ENCODE assay signal across 25 cellular contexts in genomic region chr9:94926457-94926852, GRCh38.
A peak's percentile ranks its signal among the peaks of the same experiment; 100 is the strongest.
DNase-seq lines count a peak whose midpoint lies in the region; ATAC-seq and TF ChIP-seq lines count a peak whose summit lies in the region.
"Had no signal": no experiment of that assay in that cellular context is flagged by ENCODE, and none has a peak within 500 bp of the region (broad histone marks: within the 10 kb centered on the region; RNA-seq: fewer than 3 reads in every experiment).

No MANE protein-coding gene starts in this region.

- H3K27ac ChIP-seq in epithelial cell of prostate (peak overlapping the region; percentile 45), transverse colon (peak overlapping the region in 3 of 4 donors; percentile 6 to 19 (median 7))
- H3K27ac ChIP-seq: BLaER1 treated with 17β-estradiol and CSF1 and Interleukin-3, amounts not matched to agents 10 nM and 100 nM had no signal

- H3K4me3 ChIP-seq in transverse colon = no peak overlapping the region
- H3K4me3 ChIP-seq: BLaER1 treated with 17β-estradiol and CSF1 and Interleukin-3, amounts not matched to agents 10 nM and 100 nM; tibial nerve had no signal

- no peaks in the 10 kb centered on the region for H3K9me3 Mint-ChIP-seq in mesothelial cell of epicardium
- H3K9me3 Mint-ChIP-seq: activated CD4-positive, alpha-beta T cell treated with anti-CD3 and anti-CD28 coated beads, Interleukin-2, amount 10 ng/mL, durations not matched to agents 7 days and 5 days; memory B cell; naive B cell had no signal

- no peaks in the 10 kb centered on the region for H3K27me3 Mint-ChIP-seq in mesothelial cell of epicardium (ENCODE audit: low read depth)
- H3K27me3 Mint-ChIP-seq: activated CD4-positive, alpha-beta T cell treated with anti-CD3 and anti-CD28 coated beads, Interleukin-2, amount 10 ng/mL, durations not matched to agents 7 days and 5 days; memory B cell; naive B cell had no signal

- no peak for TF ChIP-seq EP300 in transverse colon (IDR thresholded peaks at IDR 0.05; ENCODE audit: low read depth)

- TF ChIP-seq POLR2A in transverse colon (IDR thresholded peaks at IDR 0.05) = no peak

- in situ Hi-C loops in transverse colon (cut with MboI; ENCODE audit: low pct_ligation_motif_present in 1 of 4, low pct_unique_long_range_greater_than_20kb in 1 of 4, low sequenced_read_pairs in 3 of 4) = loop anchor here in 1 of 4 donors (25.0 kb wide), 1 partner anchor 89 kb away; no protein-coding TSS in a partner anchor

- 81% methylated on average over 8 of the region's 9 CpGs; no CpG with 5 or more reads in 1 of the 2 donors for WGBS in transverse colon (ENCODE audit: low coverage in 1 of 2), 2 donors

- H3K27ac Mint-ChIP-seq in mesothelial cell of epicardium = peak overlapping the region; percentile 55
- H3K27ac Mint-ChIP-seq: activated CD4-positive, alpha-beta T cell treated with anti-CD3 and anti-CD28 coated beads, Interleukin-2, amount 10 ng/mL, durations not matched to agents 7 days and 5 days; memory B cell; naive B cell had no signal

- ATAC-seq in GM21390 (IDR thresholded peaks at IDR 0.05; ENCODE audit: unreplicated experiment) = no peak
- ATAC-seq in HG03432 (IDR thresholded peaks at IDR 0.05; ENCODE audit: unreplicated experiment) = no peak
- ATAC-seq: Right ventricle myocardium inferior had no signal

- TF ChIP-seq CTCF in mesothelial cell of epicardium (IDR thresholded peaks at IDR 0.05; ENCODE audit: unreplicated experiment) = no peak
- no peak for TF ChIP-seq CTCF in transverse colon (IDR thresholded peaks at IDR 0.05)

- intact Hi-C loops in transverse colon (cut with DNase I; ENCODE audit: low total_unique reads) = no loop called here

- H3K27me3 ChIP-seq in transverse colon = no peaks in the 10 kb centered on the region
- H3K27me3 ChIP-seq: BLaER1 treated with 17β-estradiol and CSF1 and Interleukin-3, amounts not matched to agents 10 nM and 100 nM; tibial nerve had no signal

- no peaks in the 10 kb centered on the region for H3K9me3 ChIP-seq in transverse colon
- H3K9me3 ChIP-seq: BLaER1 treated with 17β-estradiol and CSF1 and Interleukin-3, amounts not matched to agents 10 nM and 100 nM; tibial nerve had no signal

- no peak overlapping the region for H3K4me3 Mint-ChIP-seq in mesothelial cell of epicardium
- H3K4me3 Mint-ChIP-seq: activated CD4-positive, alpha-beta T cell treated with anti-CD3 and anti-CD28 coated beads, Interleukin-2, amount 10 ng/mL, durations not matched to agents 7 days and 5 days; memory B cell; naive B cell had no signal

- H3K4me1 Mint-ChIP-seq in mesothelial cell of epicardium = peaks cover 59% of the 10 kb centered on the region
- H3K4me1 Mint-ChIP-seq: activated CD4-positive, alpha-beta T cell treated with anti-CD3 and anti-CD28 coated beads, Interleukin-2, amount 10 ng/mL, durations not matched to agents 7 days and 5 days had no signal

- peaks cover 20 to 53% (median 33%) of the 10 kb centered on the region in 4 donors for H3K4me1 ChIP-seq in transverse colon

- no peaks in the 10 kb centered on the region for H3K36me3 ChIP-seq in transverse colon

- H3K36me3 Mint-ChIP-seq in mesothelial cell of epicardium = peaks cover 7% of the 10 kb centered on the region

- peak; percentile 66 for DNase-seq in M059J (ENCODE audit: low read depth)
- no peak for DNase-seq in epithelial cell of prostate (ENCODE audit: low read depth, low spot score)
- no peak for DNase-seq in mesothelial cell of epicardium (ENCODE audit: low spot score in 2 of 2, unreplicated experiment in 2 of 2)
- DNase-seq in transverse colon = peak; percentile 34
- DNase-seq in NCI-H2029 (lab: John Stamatoyannopoulos, UW) = no peak
- DNase-seq: activated CD4-positive, alpha-beta T cell treated with anti-CD3 and anti-CD28 coated beads, Interleukin-2, amount 10 ng/mL, durations not matched to agents 7 days and 5 days; activated naive CD4-positive, alpha-beta T cell treated with Interleukin-2 at 50 U/mL for 16 hours; activated T-cell treated with anti-CD3 and anti-CD28 coated beads, Interleukin-2, amount 50 U/mL, for 48 hours; amniotic stem cell; EL; HCEC 1CT; naive B cell; NCI-H1092; NCI-H187; NCI-H69; nucleus accumbens; stimulated activated CD4-positive, alpha-beta T cell treated with anti-CD3 and anti-CD28 coated beads, Interleukin-12 subunit alpha, Interleukin-12 subunit beta, amount 100 ng/mL, for 4 hours; stimulated activated CD4-positive, alpha-beta T cell treated with anti-CD3 and anti-CD28 coated beads, Interleukin-4, amount 100 ng/mL, for 24 hours; stimulated activated naive CD4-positive, alpha-beta T cell treated with Interleukin-2 at 50 U/mL for 16 hours had no signal

Comparison
In these comparisons a context has a peak if more than half of its experiments do, and no peak if none do; other contexts are left out.
1. DNase-seq: peak in M059J (single experiment) and transverse colon (single experiment); none in epithelial cell of prostate (single experiment), mesothelial cell of epicardium (0 of 2) and NCI-H2029 (single experiment).